Comparison of ENCODE assay signal across 1 cellular context in the genomic region with DNA sequence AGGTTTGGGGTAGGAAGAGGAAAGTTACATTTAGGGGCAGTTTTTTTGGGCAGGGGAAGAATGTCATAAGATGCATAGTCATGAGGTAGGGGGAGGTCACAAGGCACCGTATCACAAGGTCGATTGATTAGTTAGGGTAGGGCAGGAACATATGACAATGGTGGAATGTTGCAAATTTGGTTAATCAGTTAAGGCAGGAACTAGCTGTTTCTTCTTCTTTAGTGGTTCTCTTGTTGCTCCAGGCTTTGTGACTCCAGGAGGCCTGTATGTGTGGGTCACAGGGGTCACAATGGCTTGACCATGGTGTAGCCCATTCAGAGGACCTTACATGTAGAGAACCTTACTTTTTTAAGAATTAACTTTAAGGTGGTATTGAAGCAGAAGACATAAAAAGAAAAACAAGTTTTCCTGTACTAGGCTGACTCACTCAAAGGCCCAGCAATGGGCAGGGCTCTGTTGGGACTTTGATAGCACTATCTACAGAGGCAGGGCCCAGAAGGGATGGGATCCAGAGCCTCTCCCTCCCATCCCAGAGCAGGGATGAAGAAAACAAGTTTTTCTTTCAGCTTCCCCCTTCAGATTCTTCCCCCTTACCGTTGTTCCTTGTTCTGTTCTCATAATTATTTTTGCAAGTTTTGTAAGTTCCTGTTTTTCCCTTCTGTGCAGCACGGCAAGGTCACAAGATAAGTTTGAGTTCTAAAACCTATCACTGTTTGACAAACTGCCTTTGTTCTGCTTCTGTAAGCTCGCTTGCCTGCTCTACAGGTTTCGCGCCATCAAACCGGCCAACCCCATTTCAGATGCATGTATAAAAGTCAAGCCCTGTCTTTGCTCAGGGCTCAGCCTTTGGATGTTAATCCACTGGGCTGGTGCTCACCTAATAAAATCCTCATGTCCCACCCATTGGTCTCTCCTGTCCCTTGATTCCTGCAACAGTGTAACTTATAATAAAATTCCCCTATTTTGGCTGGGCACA.
TF ChIP-seq lines count a peak whose summit lies in the region.

No MANE protein-coding gene starts in this region.

TF ChIP-seq in K562, 482 proteins besides CTCF, POLR2A, EP300 and RAD21 (continues in another document):
- TF ChIP-seq POLR2H (tag; IDR thresholded peaks at IDR 0.05; ENCODE audit: low read depth) (no peak), SMARCB1 (IDR thresholded peaks at IDR 0.05; ENCODE audit: insufficient read length, low read depth) (no peak), JUNB (CRISPR knock-in tag; conservative IDR thresholded peaks at IDR 0.05) (no peak), TAL1 (IDR thresholded peaks at IDR 0.05) (peak; percentile 45), ZNF24 (IDR thresholded peaks at IDR 0.05) (no peak), RBM25 (IDR thresholded peaks at IDR 0.05; ENCODE audit: low read depth, low read length, severe bottlenecking) (peak; percentile 20), ZFPM2 (CRISPR knock-in tag; IDR thresholded peaks at IDR 0.05) (no peak), GTF2E2 (tag; IDR thresholded peaks at IDR 0.05) (no peak), CHCHD3 (CRISPR knock-in tag; IDR thresholded peaks at IDR 0.05) (no peak), ZNF324 (CRISPR knock-in tag; IDR thresholded peaks at IDR 0.05) (0 out of 2 replicates have a peak, but pooled peaks have one; percentile 13), CBX3 (IDR thresholded peaks at IDR 0.05; ENCODE audit: borderline replicate concordance in 1 of 2, low read length in 2 of 2) (peak in 1 of 2 experiments; percentile 95; a peak in 2 of 3 replicates), ASH1L (IDR thresholded peaks at IDR 0.05; ENCODE audit: borderline replicate concordance, low read depth, partially characterized antibody) (no peak), PCBP2 (IDR thresholded peaks at IDR 0.05; ENCODE audit: low read depth, low read length, poor library complexity, severe bottlenecking) (no peak), ZNF124 (CRISPR knock-in tag; IDR thresholded peaks at IDR 0.05) (no peak)
- TF ChIP-seq, protein P1, sequence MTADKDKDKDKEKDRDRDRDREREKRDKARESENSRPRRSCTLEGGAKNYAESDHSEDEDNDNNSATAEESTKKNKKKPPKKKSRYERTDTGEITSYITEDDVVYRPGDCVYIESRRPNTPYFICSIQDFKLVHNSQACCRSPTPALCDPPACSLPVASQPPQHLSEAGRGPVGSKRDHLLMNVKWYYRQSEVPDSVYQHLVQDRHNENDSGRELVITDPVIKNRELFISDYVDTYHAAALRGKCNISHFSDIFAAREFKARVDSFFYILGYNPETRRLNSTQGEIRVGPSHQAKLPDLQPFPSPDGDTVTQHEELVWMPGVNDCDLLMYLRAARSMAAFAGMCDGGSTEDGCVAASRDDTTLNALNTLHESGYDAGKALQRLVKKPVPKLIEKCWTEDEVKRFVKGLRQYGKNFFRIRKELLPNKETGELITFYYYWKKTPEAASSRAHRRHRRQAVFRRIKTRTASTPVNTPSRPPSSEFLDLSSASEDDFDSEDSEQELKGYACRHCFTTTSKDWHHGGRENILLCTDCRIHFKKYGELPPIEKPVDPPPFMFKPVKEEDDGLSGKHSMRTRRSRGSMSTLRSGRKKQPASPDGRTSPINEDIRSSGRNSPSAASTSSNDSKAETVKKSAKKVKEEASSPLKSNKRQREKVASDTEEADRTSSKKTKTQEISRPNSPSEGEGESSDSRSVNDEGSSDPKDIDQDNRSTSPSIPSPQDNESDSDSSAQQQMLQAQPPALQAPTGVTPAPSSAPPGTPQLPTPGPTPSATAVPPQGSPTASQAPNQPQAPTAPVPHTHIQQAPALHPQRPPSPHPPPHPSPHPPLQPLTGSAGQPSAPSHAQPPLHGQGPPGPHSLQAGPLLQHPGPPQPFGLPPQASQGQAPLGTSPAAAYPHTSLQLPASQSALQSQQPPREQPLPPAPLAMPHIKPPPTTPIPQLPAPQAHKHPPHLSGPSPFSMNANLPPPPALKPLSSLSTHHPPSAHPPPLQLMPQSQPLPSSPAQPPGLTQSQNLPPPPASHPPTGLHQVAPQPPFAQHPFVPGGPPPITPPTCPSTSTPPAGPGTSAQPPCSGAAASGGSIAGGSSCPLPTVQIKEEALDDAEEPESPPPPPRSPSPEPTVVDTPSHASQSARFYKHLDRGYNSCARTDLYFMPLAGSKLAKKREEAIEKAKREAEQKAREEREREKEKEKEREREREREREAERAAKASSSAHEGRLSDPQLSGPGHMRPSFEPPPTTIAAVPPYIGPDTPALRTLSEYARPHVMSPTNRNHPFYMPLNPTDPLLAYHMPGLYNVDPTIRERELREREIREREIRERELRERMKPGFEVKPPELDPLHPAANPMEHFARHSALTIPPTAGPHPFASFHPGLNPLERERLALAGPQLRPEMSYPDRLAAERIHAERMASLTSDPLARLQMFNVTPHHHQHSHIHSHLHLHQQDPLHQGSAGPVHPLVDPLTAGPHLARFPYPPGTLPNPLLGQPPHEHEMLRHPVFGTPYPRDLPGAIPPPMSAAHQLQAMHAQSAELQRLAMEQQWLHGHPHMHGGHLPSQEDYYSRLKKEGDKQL (CRISPR knock-in tag; IDR thresholded peaks at IDR 0.05; ENCODE audit: borderline replicate concordance), result no peak
- TF ChIP-seq, protein P2, sequence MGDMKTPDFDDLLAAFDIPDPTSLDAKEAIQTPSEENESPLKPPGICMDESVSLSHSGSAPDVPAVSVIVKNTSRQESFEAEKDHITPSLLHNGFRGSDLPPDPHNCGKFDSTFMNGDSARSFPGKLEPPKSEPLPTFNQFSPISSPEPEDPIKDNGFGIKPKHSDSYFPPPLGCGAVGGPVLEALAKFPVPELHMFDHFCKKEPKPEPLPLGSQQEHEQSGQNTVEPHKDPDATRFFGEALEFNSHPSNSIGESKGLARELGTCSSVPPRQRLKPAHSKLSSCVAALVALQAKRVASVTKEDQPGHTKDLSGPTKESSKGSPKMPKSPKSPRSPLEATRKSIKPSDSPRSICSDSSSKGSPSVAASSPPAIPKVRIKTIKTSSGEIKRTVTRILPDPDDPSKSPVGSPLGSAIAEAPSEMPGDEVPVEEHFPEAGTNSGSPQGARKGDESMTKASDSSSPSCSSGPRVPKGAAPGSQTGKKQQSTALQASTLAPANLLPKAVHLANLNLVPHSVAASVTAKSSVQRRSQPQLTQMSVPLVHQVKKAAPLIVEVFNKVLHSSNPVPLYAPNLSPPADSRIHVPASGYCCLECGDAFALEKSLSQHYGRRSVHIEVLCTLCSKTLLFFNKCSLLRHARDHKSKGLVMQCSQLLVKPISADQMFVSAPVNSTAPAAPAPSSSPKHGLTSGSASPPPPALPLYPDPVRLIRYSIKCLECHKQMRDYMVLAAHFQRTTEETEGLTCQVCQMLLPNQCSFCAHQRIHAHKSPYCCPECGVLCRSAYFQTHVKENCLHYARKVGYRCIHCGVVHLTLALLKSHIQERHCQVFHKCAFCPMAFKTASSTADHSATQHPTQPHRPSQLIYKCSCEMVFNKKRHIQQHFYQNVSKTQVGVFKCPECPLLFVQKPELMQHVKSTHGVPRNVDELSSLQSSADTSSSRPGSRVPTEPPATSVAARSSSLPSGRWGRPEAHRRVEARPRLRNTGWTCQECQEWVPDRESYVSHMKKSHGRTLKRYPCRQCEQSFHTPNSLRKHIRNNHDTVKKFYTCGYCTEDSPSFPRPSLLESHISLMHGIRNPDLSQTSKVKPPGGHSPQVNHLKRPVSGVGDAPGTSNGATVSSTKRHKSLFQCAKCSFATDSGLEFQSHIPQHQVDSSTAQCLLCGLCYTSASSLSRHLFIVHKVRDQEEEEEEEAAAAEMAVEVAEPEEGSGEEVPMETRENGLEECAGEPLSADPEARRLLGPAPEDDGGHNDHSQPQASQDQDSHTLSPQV (IDR thresholded peaks at IDR 0.05), result no peak
- TF ChIP-seq, protein P3, sequence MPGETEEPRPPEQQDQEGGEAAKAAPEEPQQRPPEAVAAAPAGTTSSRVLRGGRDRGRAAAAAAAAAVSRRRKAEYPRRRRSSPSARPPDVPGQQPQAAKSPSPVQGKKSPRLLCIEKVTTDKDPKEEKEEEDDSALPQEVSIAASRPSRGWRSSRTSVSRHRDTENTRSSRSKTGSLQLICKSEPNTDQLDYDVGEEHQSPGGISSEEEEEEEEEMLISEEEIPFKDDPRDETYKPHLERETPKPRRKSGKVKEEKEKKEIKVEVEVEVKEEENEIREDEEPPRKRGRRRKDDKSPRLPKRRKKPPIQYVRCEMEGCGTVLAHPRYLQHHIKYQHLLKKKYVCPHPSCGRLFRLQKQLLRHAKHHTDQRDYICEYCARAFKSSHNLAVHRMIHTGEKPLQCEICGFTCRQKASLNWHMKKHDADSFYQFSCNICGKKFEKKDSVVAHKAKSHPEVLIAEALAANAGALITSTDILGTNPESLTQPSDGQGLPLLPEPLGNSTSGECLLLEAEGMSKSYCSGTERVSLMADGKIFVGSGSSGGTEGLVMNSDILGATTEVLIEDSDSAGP (CRISPR knock-in tag; IDR thresholded peaks at IDR 0.05), result no peak
- TF ChIP-seq, protein P4, sequence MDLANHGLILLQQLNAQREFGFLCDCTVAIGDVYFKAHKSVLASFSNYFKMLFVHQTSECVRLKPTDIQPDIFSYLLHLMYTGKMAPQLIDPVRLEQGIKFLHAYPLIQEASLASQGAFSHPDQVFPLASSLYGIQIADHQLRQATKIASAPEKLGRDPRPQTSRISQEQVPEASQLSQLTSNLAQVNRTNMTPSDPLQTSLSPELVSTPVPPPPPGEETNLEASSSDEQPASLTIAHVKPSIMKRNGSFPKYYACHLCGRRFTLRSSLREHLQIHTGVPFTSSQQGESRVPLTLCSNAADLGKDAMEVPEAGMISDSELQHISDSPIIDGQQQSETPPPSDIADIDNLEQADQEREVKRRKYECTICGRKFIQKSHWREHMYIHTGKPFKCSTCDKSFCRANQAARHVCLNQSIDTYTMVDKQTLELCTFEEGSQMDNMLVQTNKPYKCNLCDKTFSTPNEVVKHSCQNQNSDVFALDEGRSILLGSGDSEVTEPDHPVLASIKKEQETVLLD (IDR thresholded peaks at IDR 0.05), result no peak
- TF ChIP-seq, protein P5, sequence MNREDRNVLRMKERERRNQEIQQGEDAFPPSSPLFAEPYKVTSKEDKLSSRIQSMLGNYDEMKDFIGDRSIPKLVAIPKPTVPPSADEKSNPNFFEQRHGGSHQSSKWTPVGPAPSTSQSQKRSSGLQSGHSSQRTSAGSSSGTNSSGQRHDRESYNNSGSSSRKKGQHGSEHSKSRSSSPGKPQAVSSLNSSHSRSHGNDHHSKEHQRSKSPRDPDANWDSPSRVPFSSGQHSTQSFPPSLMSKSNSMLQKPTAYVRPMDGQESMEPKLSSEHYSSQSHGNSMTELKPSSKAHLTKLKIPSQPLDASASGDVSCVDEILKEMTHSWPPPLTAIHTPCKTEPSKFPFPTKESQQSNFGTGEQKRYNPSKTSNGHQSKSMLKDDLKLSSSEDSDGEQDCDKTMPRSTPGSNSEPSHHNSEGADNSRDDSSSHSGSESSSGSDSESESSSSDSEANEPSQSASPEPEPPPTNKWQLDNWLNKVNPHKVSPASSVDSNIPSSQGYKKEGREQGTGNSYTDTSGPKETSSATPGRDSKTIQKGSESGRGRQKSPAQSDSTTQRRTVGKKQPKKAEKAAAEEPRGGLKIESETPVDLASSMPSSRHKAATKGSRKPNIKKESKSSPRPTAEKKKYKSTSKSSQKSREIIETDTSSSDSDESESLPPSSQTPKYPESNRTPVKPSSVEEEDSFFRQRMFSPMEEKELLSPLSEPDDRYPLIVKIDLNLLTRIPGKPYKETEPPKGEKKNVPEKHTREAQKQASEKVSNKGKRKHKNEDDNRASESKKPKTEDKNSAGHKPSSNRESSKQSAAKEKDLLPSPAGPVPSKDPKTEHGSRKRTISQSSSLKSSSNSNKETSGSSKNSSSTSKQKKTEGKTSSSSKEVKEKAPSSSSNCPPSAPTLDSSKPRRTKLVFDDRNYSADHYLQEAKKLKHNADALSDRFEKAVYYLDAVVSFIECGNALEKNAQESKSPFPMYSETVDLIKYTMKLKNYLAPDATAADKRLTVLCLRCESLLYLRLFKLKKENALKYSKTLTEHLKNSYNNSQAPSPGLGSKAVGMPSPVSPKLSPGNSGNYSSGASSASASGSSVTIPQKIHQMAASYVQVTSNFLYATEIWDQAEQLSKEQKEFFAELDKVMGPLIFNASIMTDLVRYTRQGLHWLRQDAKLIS (CRISPR knock-in tag; IDR thresholded peaks at IDR 0.05), result no peak
- TF ChIP-seq, protein P6, sequence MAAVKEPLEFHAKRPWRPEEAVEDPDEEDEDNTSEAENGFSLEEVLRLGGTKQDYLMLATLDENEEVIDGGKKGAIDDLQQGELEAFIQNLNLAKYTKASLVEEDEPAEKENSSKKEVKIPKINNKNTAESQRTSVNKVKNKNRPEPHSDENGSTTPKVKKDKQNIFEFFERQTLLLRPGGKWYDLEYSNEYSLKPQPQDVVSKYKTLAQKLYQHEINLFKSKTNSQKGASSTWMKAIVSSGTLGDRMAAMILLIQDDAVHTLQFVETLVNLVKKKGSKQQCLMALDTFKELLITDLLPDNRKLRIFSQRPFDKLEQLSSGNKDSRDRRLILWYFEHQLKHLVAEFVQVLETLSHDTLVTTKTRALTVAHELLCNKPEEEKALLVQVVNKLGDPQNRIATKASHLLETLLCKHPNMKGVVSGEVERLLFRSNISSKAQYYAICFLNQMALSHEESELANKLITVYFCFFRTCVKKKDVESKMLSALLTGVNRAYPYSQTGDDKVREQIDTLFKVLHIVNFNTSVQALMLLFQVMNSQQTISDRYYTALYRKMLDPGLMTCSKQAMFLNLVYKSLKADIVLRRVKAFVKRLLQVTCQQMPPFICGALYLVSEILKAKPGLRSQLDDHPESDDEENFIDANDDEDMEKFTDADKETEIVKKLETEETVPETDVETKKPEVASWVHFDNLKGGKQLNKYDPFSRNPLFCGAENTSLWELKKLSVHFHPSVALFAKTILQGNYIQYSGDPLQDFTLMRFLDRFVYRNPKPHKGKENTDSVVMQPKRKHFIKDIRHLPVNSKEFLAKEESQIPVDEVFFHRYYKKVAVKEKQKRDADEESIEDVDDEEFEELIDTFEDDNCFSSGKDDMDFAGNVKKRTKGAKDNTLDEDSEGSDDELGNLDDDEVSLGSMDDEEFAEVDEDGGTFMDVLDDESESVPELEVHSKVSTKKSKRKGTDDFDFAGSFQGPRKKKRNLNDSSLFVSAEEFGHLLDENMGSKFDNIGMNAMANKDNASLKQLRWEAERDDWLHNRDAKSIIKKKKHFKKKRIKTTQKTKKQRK (IDR thresholded peaks at IDR 0.05; ENCODE audit: borderline replicate concordance, low read depth, low read length), result 0 out of 2 replicates have a peak, but pooled peaks have one; percentile 45
- TF ChIP-seq, protein P7, sequence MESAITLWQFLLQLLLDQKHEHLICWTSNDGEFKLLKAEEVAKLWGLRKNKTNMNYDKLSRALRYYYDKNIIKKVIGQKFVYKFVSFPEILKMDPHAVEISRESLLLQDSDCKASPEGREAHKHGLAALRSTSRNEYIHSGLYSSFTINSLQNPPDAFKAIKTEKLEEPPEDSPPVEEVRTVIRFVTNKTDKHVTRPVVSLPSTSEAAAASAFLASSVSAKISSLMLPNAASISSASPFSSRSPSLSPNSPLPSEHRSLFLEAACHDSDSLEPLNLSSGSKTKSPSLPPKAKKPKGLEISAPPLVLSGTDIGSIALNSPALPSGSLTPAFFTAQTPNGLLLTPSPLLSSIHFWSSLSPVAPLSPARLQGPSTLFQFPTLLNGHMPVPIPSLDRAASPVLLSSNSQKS (CRISPR knock-in tag; IDR thresholded peaks at IDR 0.05), result no peak
- TF ChIP-seq, protein P8, sequence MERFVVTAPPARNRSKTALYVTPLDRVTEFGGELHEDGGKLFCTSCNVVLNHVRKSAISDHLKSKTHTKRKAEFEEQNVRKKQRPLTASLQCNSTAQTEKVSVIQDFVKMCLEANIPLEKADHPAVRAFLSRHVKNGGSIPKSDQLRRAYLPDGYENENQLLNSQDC (CRISPR knock-in tag; IDR thresholded peaks at IDR 0.05), result no peak
- TF ChIP-seq, protein P9, sequence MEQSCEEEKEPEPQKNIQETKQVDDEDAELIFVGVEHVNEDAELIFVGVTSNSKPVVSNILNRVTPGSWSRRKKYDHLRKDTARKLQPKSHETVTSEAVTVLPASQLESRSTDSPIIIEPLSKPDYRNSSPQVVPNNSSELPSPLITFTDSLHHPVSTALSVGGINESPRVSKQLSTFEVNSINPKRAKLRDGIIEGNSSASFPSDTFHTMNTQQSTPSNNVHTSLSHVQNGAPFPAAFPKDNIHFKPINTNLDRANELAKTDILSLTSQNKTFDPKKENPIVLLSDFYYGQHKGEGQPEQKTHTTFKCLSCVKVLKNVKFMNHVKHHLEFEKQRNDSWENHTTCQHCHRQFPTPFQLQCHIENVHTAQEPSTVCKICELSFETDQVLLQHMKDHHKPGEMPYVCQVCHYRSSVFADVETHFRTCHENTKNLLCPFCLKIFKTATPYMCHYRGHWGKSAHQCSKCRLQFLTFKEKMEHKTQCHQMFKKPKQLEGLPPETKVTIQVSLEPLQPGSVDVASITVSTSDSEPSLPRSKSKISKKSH (CRISPR knock-in tag; IDR thresholded peaks at IDR 0.05), result peak; percentile 95
